ENCODE assay signal across 14 cellular contexts in genomic region chr7:29839302-29839701, GRCh38. TPM values are rescaled to one million over a fixed set of nuclear protein-coding genes. Genes with fewer than 3 reads are reported as not detected.
DNase-seq lines count a peak whose midpoint lies in the region; TF ChIP-seq lines count a peak whose summit lies in the region.
"Had no signal": no experiment of that assay in that cellular context is flagged by ENCODE, and none has a peak within 500 bp of the region (broad histone marks: within the 10 kb centered on the region; RNA-seq: fewer than 3 reads in every experiment).

No MANE protein-coding gene starts in this region.

- no peak overlapping the region for H4K91ac ChIP-seq in trophoblast cell (ENCODE audit: low read depth, low read length)

- TF ChIP-seq CTCF in spleen (IDR thresholded peaks at IDR 0.05 in 8 of 11, conservative IDR thresholded peaks at IDR 0.05 in 3 of 11): no peak

- no peak overlapping the region for H3K18ac ChIP-seq in trophoblast cell (ENCODE audit: low read length)

- TF ChIP-seq POLR2A in spleen (IDR thresholded peaks at IDR 0.05): no peak

- H2AK5ac ChIP-seq in trophoblast cell (ENCODE audit: low read length): no peak overlapping the region

- WGBS in trophoblast cell (ENCODE audit: extremely low coverage, insufficient coverage, insufficient read length): no CpG with 5 or more reads among the region's 7 CpGs
- WGBS in spleen, 5 donors: 80 to 88% (median 84%) methylated on average over 7 of the region's 7 CpGs

- no peak overlapping the region for H3K4me3 ChIP-seq in trophoblast cell (ENCODE audit: low read depth, low read length)
- no peak overlapping the region for H3K4me3 ChIP-seq in spleen
- H3K4me3 ChIP-seq: Peyer's patch, thoracic aorta had no signal

- H2BK12ac ChIP-seq in trophoblast cell (ENCODE audit: low read length): no peak overlapping the region

- no peak overlapping the region for H2BK5ac ChIP-seq in trophoblast cell (ENCODE audit: low read depth, low read length, poor library complexity)

- no peak overlapping the region for H2AFZ ChIP-seq in trophoblast cell (ENCODE audit: insufficient read depth, low read length, poor library complexity)

- H3K23ac ChIP-seq in trophoblast cell (ENCODE audit: low read length): no peak overlapping the region

- no peaks in the 10 kb centered on the region for H3K9me3 ChIP-seq in trophoblast cell (ENCODE audit: insufficient read depth, low read depth, low read length)
- no peaks in the 10 kb centered on the region for H3K9me3 ChIP-seq in spleen
- H3K9me3 ChIP-seq: neutrophil, Peyer's patch, thoracic aorta had no signal

- no peaks in the 10 kb centered on the region for H3K27me3 ChIP-seq in trophoblast cell (ENCODE audit: insufficient read depth, low read length)
- peaks cover 0 to 22% (median 0%) of the 10 kb centered on the region in 7 donors for H3K27me3 ChIP-seq in spleen (replicated peaks in 1 of 7)
- H3K27me3 ChIP-seq: neutrophil, Peyer's patch had no signal

- no peak overlapping the region for H2BK120ac ChIP-seq in trophoblast cell (ENCODE audit: insufficient read depth, low read length, poor library complexity)

- no peak overlapping the region for H3K4ac ChIP-seq in trophoblast cell (ENCODE audit: low read depth, low read length)

- intact Hi-C loops in spleen (cut with DNase I; ENCODE audit: low total_unique reads): no loop called here

- H4K12ac ChIP-seq in trophoblast cell (ENCODE audit: low read depth, low read length): no peak overlapping the region

- H4K8ac ChIP-seq in trophoblast cell (ENCODE audit: low read depth, low read length): no peak overlapping the region

- no peaks in the 10 kb centered on the region for H3K4me1 ChIP-seq in trophoblast cell (ENCODE audit: control insufficient read depth in 1 of 2, insufficient read depth in 2 of 2, low read length in 2 of 2)
- no peaks in the 10 kb centered on the region for H3K4me1 ChIP-seq in spleen
- H3K4me1 ChIP-seq: Peyer's patch had no signal

- no peak overlapping the region for H3K9ac ChIP-seq in trophoblast cell (ENCODE audit: low read length)

- no peaks in the 10 kb centered on the region for H3K36me3 ChIP-seq in trophoblast cell (ENCODE audit: control insufficient read depth in 1 of 2, insufficient read depth in 2 of 2, low read length in 2 of 2)
- no peaks in the 10 kb centered on the region for H3K36me3 ChIP-seq in spleen
- H3K36me3 ChIP-seq: neutrophil, Peyer's patch, thoracic aorta had no signal

- H3K79me2 ChIP-seq in trophoblast cell (ENCODE audit: control insufficient read depth, insufficient read depth, low read length, poor library complexity): no peaks in the 10 kb centered on the region

- H3K79me1 ChIP-seq in trophoblast cell (ENCODE audit: low read length): no peaks in the 10 kb centered on the region

- H3K14ac ChIP-seq in trophoblast cell (ENCODE audit: low read length): no peak overlapping the region

- H3K27ac ChIP-seq in trophoblast cell (ENCODE audit: low read depth, low read length) (no peak overlapping the region), spleen (no peak overlapping the region)
- H3K27ac ChIP-seq: neutrophil, Peyer's patch, thoracic aorta had no signal

- DNase-seq in ELR (ENCODE audit: low read depth) (peak; percentile 68), NCI-H69 (lab: John Stamatoyannopoulos, UW) (peak; percentile 30), fibroblast of gingiva (ENCODE audit: low read depth) (peak; percentile 59), trophoblast cell (peak; percentile 21 to 36), DMS79 treated with DMSO at 0.1 percent for 48 hours (lab: John Stamatoyannopoulos, UW) (no peak), NCI-H2029 (lab: John Stamatoyannopoulos, UW) (no peak), spleen (no peak)
- no peak for DNase-seq in activated CD4-positive, alpha-beta T cell treated with anti-CD3 and anti-CD28 coated beads, Interleukin-2, amount 50 U/mL, for 4 hours
- DNase-seq: activated CD4-positive, CD25-positive, alpha-beta regulatory T cell; immature natural killer cell had no signal

- H3K4me2 ChIP-seq in trophoblast cell (ENCODE audit: low read length): no peak overlapping the region

RNA-seq across cellular contexts. Expression of gene WIPF3, which starts 33.0 kb away (rescaled TPM):
- 0.46 and 0.47 TPM in 2 replicates for polyA plus RNA-seq in trophoblast cell (2013)
- 1 to 10 TPM in 2 of 7 donors, under 1 TPM in 5; 0.17 to 1.5 (median 0.72) TPM for total RNA-seq in spleen
- under 1 TPM; 0.57 to 0.61 (median 0.58) TPM for polyA plus RNA-seq in spleen
- total RNA-seq: dermis microvascular lymphatic vessel endothelial cell had no signal
- polyA plus RNA-seq: immature natural killer cell had no signal

Comparison
In these comparisons a context has a peak if more than half of its experiments do, and no peak if none do; other contexts are left out.
1. DNase-seq: peak in ELR (single experiment), NCI-H69 (single experiment), fibroblast of gingiva (single experiment) and trophoblast cell (2 of 2); none in DMS79 treated with DMSO at 0.1 percent for 48 hours (single experiment), NCI-H2029 (single experiment), activated CD4-positive, alpha-beta T cell treated with anti-CD3 and anti-CD28 coated beads, Interleukin-2, amount 50 U/mL, for 4 hours (0 of 2) and spleen (single experiment).